In the genomic region with DNA sequence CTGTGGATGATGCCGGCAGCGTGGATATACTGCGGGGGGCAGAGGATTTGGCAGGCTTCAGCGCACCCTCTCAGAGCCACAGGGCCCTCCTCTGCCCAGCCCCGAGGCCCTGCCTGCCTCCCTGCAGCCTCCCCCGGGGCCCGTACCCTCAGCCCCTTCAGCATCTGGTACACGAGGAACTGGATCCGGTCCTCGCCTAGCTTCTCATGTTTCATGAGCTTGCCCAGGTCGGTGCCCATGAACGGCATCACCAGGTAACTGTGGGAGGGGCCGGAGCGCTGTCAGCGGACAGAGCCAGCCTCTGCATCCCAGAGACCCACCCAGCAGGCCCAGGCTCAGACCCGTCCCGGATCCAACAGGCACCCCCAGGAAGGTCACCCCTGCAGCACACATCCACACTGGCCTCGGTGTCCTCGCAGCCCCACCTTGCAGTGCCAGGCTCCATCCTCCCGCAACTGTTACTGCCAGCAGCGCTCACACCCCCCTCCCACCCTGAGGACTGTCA, we compare ENCODE assay signal across 24 cellular contexts.
"Had no signal": no experiment of that assay in that cellular context is flagged by ENCODE, and none has a peak within 500 bp of the region (broad histone marks: within the 10 kb centered on the region; RNA-seq: fewer than 3 reads in every experiment).

No MANE protein-coding gene starts in this region.

- H3K9me3 Mint-ChIP-seq: activated B cell treated with CpG ODN at 0.5 μM for 24 hours; activated naive CD4-positive, alpha-beta T cell treated with anti-CD3 and anti-CD28 coated beads, Interleukin-2, amount 50 U/mL, for 72 hours; activated T-cell treated with anti-CD3 and anti-CD28 coated beads, Interleukin-2, amount 50 U/mL, for 72 hours; central memory CD8-positive, alpha-beta T cell; dendritic cell treated with granulocyte-macrophage colony-stimulating factor and Interleukin-4, amounts not matched to agents 40 ng/mL and 50 ng/mL, for 4 days; endodermal cell; nephron; T-helper 2 cell treated with Interferon-gamma antibody and Interleukin-4, amounts not matched to agents 5 μg/mL and 100 μg/mL, for 36 hours had no signal

- ATAC-seq: activated CD4-positive, alpha-beta T cell treated with anti-CD3 and anti-CD28 coated beads for 36 hours; activated CD8-positive, alpha-beta memory T cell treated with anti-CD3 and anti-CD28 coated beads, Interleukin-2, amount 10 ng/mL, durations not matched to agents 7 days and 5 days; activated CD8-positive, alpha-beta T cell treated with anti-CD3 and anti-CD28 coated beads, Interleukin-2, amount 10 ng/mL, durations not matched to agents 7 days and 5 days; activated naive CD4-positive, alpha-beta T cell treated with anti-CD3 and anti-CD28 coated beads, Interleukin-2, amount 50 U/mL, for 72 hours; activated T-cell treated with anti-CD3 and anti-CD28 coated beads, Interleukin-2, amount 50 U/mL, for 72 hours; esophagus mucosa; heart right ventricle; left lung had no signal

- H3K9me3 ChIP-seq: breast epithelium, heart right ventricle, left lung, pancreas, transverse colon had no signal

- H3K36me3 Mint-ChIP-seq: activated CD8-positive, alpha-beta memory T cell treated with anti-CD3 and anti-CD28 coated beads, Interleukin-2, amount 10 ng/mL, durations not matched to agents 7 days and 5 days; activated naive CD4-positive, alpha-beta T cell treated with anti-CD3 and anti-CD28 coated beads, Interleukin-2, amount 50 U/mL, for 72 hours had no signal

- DNase-seq: activated B cell treated with CpG ODN at 0.5 μM for 24 hours; activated CD4-positive, alpha-beta T cell treated with anti-CD3 and anti-CD28 coated beads for 36 hours; activated CD8-positive, alpha-beta memory T cell treated with anti-CD3 and anti-CD28 coated beads, Interleukin-2, amount 10 ng/mL, durations not matched to agents 7 days and 5 days; activated CD8-positive, alpha-beta T cell treated with anti-CD3 and anti-CD28 coated beads, Interleukin-2, amount 10 ng/mL, durations not matched to agents 7 days and 5 days; activated naive CD4-positive, alpha-beta T cell; activated T-cell treated with anti-CD3 and anti-CD28 coated beads, Interleukin-2, amount 50 U/mL, for 72 hours; endodermal cell; foreskin fibroblast; heart right ventricle; kidney glomerular epithelial cell; left lung; right cardiac atrium; stimulated activated CD4-positive, alpha-beta T cell treated with anti-CD3 and anti-CD28 coated beads, Interleukin-2, amount 100 ng/mL, for 48 hours; stimulated activated naive CD4-positive, alpha-beta T cell treated with Interleukin-2 at 50 U/mL for 16 hours; transverse colon had no signal

- H3K4me3 Mint-ChIP-seq: activated B cell treated with CpG ODN at 0.5 μM for 24 hours; activated CD4-positive, alpha-beta T cell treated with anti-CD3 and anti-CD28 coated beads for 36 hours; activated CD8-positive, alpha-beta memory T cell treated with anti-CD3 and anti-CD28 coated beads, Interleukin-2, amount 10 ng/mL, durations not matched to agents 7 days and 5 days; activated CD8-positive, alpha-beta T cell treated with anti-CD3 and anti-CD28 coated beads, Interleukin-2, amount 10 ng/mL, durations not matched to agents 7 days and 5 days; activated T-cell treated with anti-CD3 and anti-CD28 coated beads, Interleukin-2, amount 50 U/mL, for 72 hours; central memory CD8-positive, alpha-beta T cell; dendritic cell treated with granulocyte-macrophage colony-stimulating factor and Interleukin-4, amounts not matched to agents 40 ng/mL and 50 ng/mL, for 4 days; endodermal cell; nephron; T-helper 2 cell treated with Interferon-gamma antibody and Interleukin-4, amounts not matched to agents 5 μg/mL and 100 μg/mL, for 36 hours had no signal

- H3K27me3 ChIP-seq: pancreas had no signal

- H3K4me3 ChIP-seq: breast epithelium, heart right ventricle, left lung, lung, pancreas, transverse colon had no signal

- H3K4me1 Mint-ChIP-seq: nephron had no signal

- H3K4me1 ChIP-seq: breast epithelium, pancreas had no signal

- H3K27ac ChIP-seq: breast epithelium, left lung, pancreas, transverse colon had no signal

- H3K36me3 ChIP-seq: breast epithelium, left lung, pancreas, transverse colon had no signal

- H3K27ac Mint-ChIP-seq: activated B cell treated with CpG ODN at 0.5 μM for 24 hours; activated CD4-positive, alpha-beta T cell treated with anti-CD3 and anti-CD28 coated beads for 36 hours; activated CD8-positive, alpha-beta memory T cell treated with anti-CD3 and anti-CD28 coated beads, Interleukin-2, amount 10 ng/mL, durations not matched to agents 7 days and 5 days; activated CD8-positive, alpha-beta T cell treated with anti-CD3 and anti-CD28 coated beads, Interleukin-2, amount 10 ng/mL, durations not matched to agents 7 days and 5 days; activated naive CD4-positive, alpha-beta T cell treated with anti-CD3 and anti-CD28 coated beads, Interleukin-2, amount 50 U/mL, for 72 hours; activated T-cell treated with anti-CD3 and anti-CD28 coated beads, Interleukin-2, amount 50 U/mL, for 72 hours; dendritic cell treated with granulocyte-macrophage colony-stimulating factor and Interleukin-4, amounts not matched to agents 40 ng/mL and 50 ng/mL, for 4 days; endodermal cell; nephron; T-helper 2 cell treated with Interferon-gamma antibody and Interleukin-4, amounts not matched to agents 5 μg/mL and 100 μg/mL, for 36 hours had no signal
